ENCODE assay signal across 23 cellular contexts in genomic region chr5:93511445-93511844, GRCh38.
A peak's percentile ranks its signal among the peaks of the same experiment; 100 is the strongest.
DNase-seq lines count a peak whose midpoint lies in the region; ATAC-seq and TF ChIP-seq lines count a peak whose summit lies in the region.
"Had no signal": no experiment of that assay in that cellular context is flagged by ENCODE, and none has a peak within 500 bp of the region (broad histone marks: within the 10 kb centered on the region; RNA-seq: fewer than 3 reads in every experiment).

No MANE protein-coding gene starts in this region.

- no peak for TF ChIP-seq CTCF in HCT116 (IDR thresholded peaks at IDR 0.05 in 2 of 3, conservative IDR thresholded peaks at IDR 0.05 in 1 of 3; ENCODE audit: borderline replicate concordance in 1 of 3, insufficient read depth in 1 of 3, low read depth in 2 of 3, low read length in 2 of 3)
- TF ChIP-seq CTCF in NB4 (IDR thresholded peaks at IDR 0.05; ENCODE audit: low read depth, low read length): no peak
- no peak for TF ChIP-seq CTCF in mesothelial cell of epicardium (IDR thresholded peaks at IDR 0.05; ENCODE audit: unreplicated experiment)

- no peaks in the 10 kb centered on the region for H3K79me2 ChIP-seq in HCT116 (ENCODE audit: insufficient read depth, low read length)

- no peak overlapping the region for H3K9ac ChIP-seq in HCT116 (ENCODE audit: low read length)

- peak; percentile 30; the same call in 1 of the 2 replicates for ATAC-seq in HCT116
- peak; percentile 12 for ATAC-seq in stimulated activated memory B cell treated with anti-CD40 and anti-IgM and Interleukin-4, amounts not matched to agents 10 μg/mL and 1 μg/mL and 100 μg/mL, for 72 hours
- ATAC-seq in GM21786 (IDR thresholded peaks at IDR 0.05; ENCODE audit: unreplicated experiment): no peak

- H3K9me3 ChIP-seq in HCT116 (ENCODE audit: control insufficient read depth in 1 of 2, insufficient read depth in 1 of 2, low read depth in 1 of 2, low read length in 2 of 2): no peaks in the 10 kb centered on the region

- POLR2A ChIA-PET in HCT116 (lab: Charles Lee): no interaction called here

- TF ChIP-seq POLR2A in HCT116 (IDR thresholded peaks at IDR 0.05; ENCODE audit: borderline replicate concordance, extremely low read depth, insufficient read depth, insufficient read length): no peak
- TF ChIP-seq POLR2A in NB4 (IDR thresholded peaks at IDR 0.05; ENCODE audit: extremely low read depth, insufficient read length): no peak

- H3K36me3 ChIP-seq in HCT116 (ENCODE audit: control insufficient read depth in 1 of 2, insufficient read depth in 2 of 2, low read length in 2 of 2): no peaks in the 10 kb centered on the region

- peak; percentile 35 for TF ChIP-seq RAD21 in HCT116 (IDR thresholded peaks at IDR 0.05; ENCODE audit: low read depth)

- H4K20me1 ChIP-seq in HCT116 (ENCODE audit: insufficient read depth): no peaks in the 10 kb centered on the region

- BruUV-seq in HCT116 (replicated peaks; lab: Mats Ljungman, UMichigan): no TSS peak

- H3K36me3 Mint-ChIP-seq in stimulated activated memory B cell treated with anti-CD40 and anti-IgM and Interleukin-4, amounts not matched to agents 10 μg/mL and 1 μg/mL and 100 μg/mL, for 72 hours: no peaks in the 10 kb centered on the region
- H3K36me3 Mint-ChIP-seq in mesothelial cell of epicardium: peaks cover 3% of the 10 kb centered on the region
- H3K36me3 Mint-ChIP-seq: IgD-negative memory B cell had no signal

- no peak overlapping the region for H3K4me3 Mint-ChIP-seq in stimulated activated memory B cell treated with anti-CD40 and anti-IgM and Interleukin-4, amounts not matched to agents 10 μg/mL and 1 μg/mL and 100 μg/mL, for 72 hours
- H3K4me3 Mint-ChIP-seq in mesothelial cell of epicardium: no peak overlapping the region
- H3K4me3 Mint-ChIP-seq: HFFc6, IgD-negative memory B cell had no signal

- no peak overlapping the region for H3K27ac Mint-ChIP-seq in stimulated activated memory B cell treated with anti-CD40 and anti-IgM and Interleukin-4, amounts not matched to agents 10 μg/mL and 1 μg/mL and 100 μg/mL, for 72 hours
- H3K27ac Mint-ChIP-seq in mesothelial cell of epicardium: no peak overlapping the region
- H3K27ac Mint-ChIP-seq: HFFc6, IgD-negative memory B cell had no signal

- no peak overlapping the region for H2AFZ ChIP-seq in HCT116 (ENCODE audit: low read depth, low read length, poor library complexity, severe bottlenecking)

- H3K27me3 ChIP-seq in HCT116 (ENCODE audit: insufficient read depth, low read length): no peaks in the 10 kb centered on the region
- H3K27me3 ChIP-seq: MG63 had no signal

- no peaks in the 10 kb centered on the region for H3K4me1 ChIP-seq in HCT116 (ENCODE audit: control insufficient read depth in 1 of 2, insufficient read depth in 2 of 2, low read length in 2 of 2)

- no peak overlapping the region for H3K27ac ChIP-seq in HCT116 (ENCODE audit: low read depth, low read length)
- H3K27ac ChIP-seq: C4-2B had no signal

- H3K27me3 Mint-ChIP-seq in stimulated activated memory B cell treated with anti-CD40 and anti-IgM and Interleukin-4, amounts not matched to agents 10 μg/mL and 1 μg/mL and 100 μg/mL, for 72 hours: no peaks in the 10 kb centered on the region
- H3K27me3 Mint-ChIP-seq in mesothelial cell of epicardium (ENCODE audit: low read depth): no peaks in the 10 kb centered on the region
- H3K27me3 Mint-ChIP-seq: IgD-negative memory B cell had no signal

- CTCF ChIA-PET in HCT116 (lab: Charles Lee): no interaction called here

- RAD21 ChIA-PET in HCT116 (lab: Charles Lee; ENCODE audit: low non-redundant PET in 1 of 2, low total read pairs in 2 of 2, uncharacterized antibody in 2 of 2, unreplicated experiment in 2 of 2): no interaction called here

- H3K4me3 ChIP-seq in HCT116 (replicated peaks in 1 of 2; ENCODE audit: low read depth in 1 of 2, low read length in 2 of 2): no peak overlapping the region
- no peak overlapping the region for H3K4me3 ChIP-seq in NB4 (ENCODE audit: low read depth, low read length)
- H3K4me3 ChIP-seq: MG63 had no signal

- peaks cover 3% of the 10 kb centered on the region for H3K9me3 Mint-ChIP-seq in stimulated activated memory B cell treated with anti-CD40 and anti-IgM and Interleukin-4, amounts not matched to agents 10 μg/mL and 1 μg/mL and 100 μg/mL, for 72 hours
- peaks cover 7% of the 10 kb centered on the region for H3K9me3 Mint-ChIP-seq in mesothelial cell of epicardium
- H3K9me3 Mint-ChIP-seq: HFFc6, IgD-negative memory B cell had no signal

- intact Hi-C loops in HCT116 (cut with micrococcal nuclease): no loop called here

- no peaks in the 10 kb centered on the region for H3K4me1 Mint-ChIP-seq in stimulated activated memory B cell treated with anti-CD40 and anti-IgM and Interleukin-4, amounts not matched to agents 10 μg/mL and 1 μg/mL and 100 μg/mL, for 72 hours
- H3K4me1 Mint-ChIP-seq in mesothelial cell of epicardium: no peaks in the 10 kb centered on the region
- H3K4me1 Mint-ChIP-seq: IgD-negative memory B cell had no signal

- no peak for DNase-seq in HCT116 (ENCODE audit: low read depth, low spot score)
- DNase-seq in NB4 (ENCODE audit: low read depth): peak; percentile 2
- peak; percentile 12 to 34 for DNase-seq in dermis microvascular lymphatic vessel endothelial cell (ENCODE audit: low read depth in 2 of 2)
- DNase-seq in activated naive CD4-positive, alpha-beta T cell treated with Interleukin-2 at 50 U/mL for 16 hours: no peak
- no peak for DNase-seq in mesothelial cell of epicardium (ENCODE audit: low spot score in 2 of 2, unreplicated experiment in 2 of 2)
- DNase-seq: AML-193, COR-L47, DMS 273 treated with DMSO at 0.1 percent for 48 hours, GF-D8, HFFc6, Kasumi-1, MG63, NCI-H1092, NCI-H1436 treated with DMSO at 0.1 percent for 48 hours, NCI-H2081 treated with DMSO at 0.1 percent for 48 hours, NCI-H2227 treated with DMSO at 0.1 percent for 48 hours, NCI-H510A treated with DMSO at 0.1 percent for 48 hours, NCI-H82, T-helper 1 cell had no signal

- no peaks in the 10 kb centered on the region for H3K9me2 ChIP-seq in HCT116 (ENCODE audit: insufficient read depth)

- no peak overlapping the region for H3K4me2 ChIP-seq in HCT116 (ENCODE audit: low read length)

TF ChIP-seq in HCT116, 20 proteins besides CTCF, POLR2A, EP300 and RAD21 (continues in another document):
- TF ChIP-seq SIN3A (IDR thresholded peaks at IDR 0.05; ENCODE audit: low read depth): no peak
- TF ChIP-seq ZFX (IDR thresholded peaks at IDR 0.05): no peak
- TF ChIP-seq ELF1 (IDR thresholded peaks at IDR 0.05; ENCODE audit: borderline replicate concordance, low read depth): no peak
- TF ChIP-seq MAX (IDR thresholded peaks at IDR 0.05): no peak
- no peak for TF ChIP-seq JUND (IDR thresholded peaks at IDR 0.05)
- TF ChIP-seq REST (IDR thresholded peaks at IDR 0.05; ENCODE audit: low read depth): no peak
- TF ChIP-seq EZH2 (IDR thresholded peaks at IDR 0.05): no peak
- no peak for TF ChIP-seq SRF (IDR thresholded peaks at IDR 0.05; ENCODE audit: low read depth)
- no peak for TF ChIP-seq EGR1 (IDR thresholded peaks at IDR 0.05; ENCODE audit: low read depth)
- no peak for TF ChIP-seq TCF7L2 (IDR thresholded peaks at IDR 0.05; ENCODE audit: borderline replicate concordance, extremely low read depth, insufficient read depth, insufficient read length)
- no peak for TF ChIP-seq YY1 (IDR thresholded peaks at IDR 0.05; ENCODE audit: extremely low read depth, insufficient replicate concordance, low read depth, low read length)
- TF ChIP-seq POLR2AphosphoS5 (IDR thresholded peaks at IDR 0.05; ENCODE audit: low read depth, low read length): no peak
- no peak for TF ChIP-seq ZNF274 (IDR thresholded peaks at IDR 0.05; ENCODE audit: low read depth, low read length)
- TF ChIP-seq FOSL1 (IDR thresholded peaks at IDR 0.05; ENCODE audit: low read depth): no peak
- TF ChIP-seq CEBPB (IDR thresholded peaks at IDR 0.05; ENCODE audit: low read depth): no peak
- no peak for TF ChIP-seq ATF3 (IDR thresholded peaks at IDR 0.05)

Comparison
In these comparisons a context has a peak if more than half of its experiments do, and no peak if none do; other contexts are left out.
1. DNase-seq: peak in NB4 (single experiment) and dermis microvascular lymphatic vessel endothelial cell (2 of 2); none in HCT116 (single experiment), activated naive CD4-positive, alpha-beta T cell treated with Interleukin-2 at 50 U/mL for 16 hours (single experiment) and mesothelial cell of epicardium (0 of 2).